ENCODE assay signal across 17 cellular contexts in the genomic region with DNA sequence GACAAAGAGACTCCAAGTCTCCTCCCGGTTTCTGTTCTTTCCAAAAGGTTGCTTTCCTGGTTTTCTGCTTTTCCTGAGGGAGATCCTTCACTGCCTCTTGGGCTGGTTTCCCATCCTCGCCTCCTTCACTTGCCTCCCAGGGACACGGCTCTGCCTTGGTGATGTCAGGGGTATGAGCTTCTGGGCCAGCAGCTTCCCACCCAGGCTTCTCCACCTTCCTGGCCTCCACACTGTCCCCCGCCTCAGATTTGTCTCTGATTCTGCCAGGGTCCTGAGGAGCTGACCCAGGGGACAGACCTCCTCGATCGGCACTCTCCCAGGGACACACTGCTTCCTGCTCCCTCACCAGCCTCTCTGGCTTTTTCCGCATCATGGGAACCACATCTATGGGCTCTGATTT. TPM values are rescaled to one million over a fixed set of nuclear protein-coding genes. Genes with fewer than 3 reads are reported as not detected.
DNase-seq lines count a peak whose midpoint lies in the region; ATAC-seq and TF ChIP-seq lines count a peak whose summit lies in the region.
"Had no signal": no experiment of that assay in that cellular context is flagged by ENCODE, and none has a peak within 500 bp of the region (broad histone marks: within the 10 kb centered on the region; RNA-seq: fewer than 3 reads in every experiment).

No MANE protein-coding gene starts in this region.

- H3K36me3 Mint-ChIP-seq in GM23338 (ENCODE audit: low read depth), result no peaks in the 10 kb centered on the region; the same call in 2 of the 3 replicates
- H3K36me3 Mint-ChIP-seq in endothelial cell (ENCODE audit: low read depth, unreplicated experiment), result peaks cover 4% of the 10 kb centered on the region
- H3K36me3 Mint-ChIP-seq: CD8-positive, alpha-beta T cell had no signal

- H3K27ac Mint-ChIP-seq in GM23338 (peak overlapping the region; percentile 64; the same call in 1 of the 2 replicates), endothelial cell (ENCODE audit: unreplicated experiment) (peak overlapping the region; percentile 80)
- H3K27ac Mint-ChIP-seq: CD8-positive, alpha-beta T cell had no signal

- H3K4me3 Mint-ChIP-seq in GM23338 (no peak overlapping the region), endothelial cell (ENCODE audit: unreplicated experiment) (peak overlapping the region; percentile 24)
- H3K4me3 Mint-ChIP-seq: CD8-positive, alpha-beta T cell had no signal

- H3K36me3 ChIP-seq in BLaER1 treated with 17β-estradiol and CSF1 and Interleukin-3, amounts not matched to agents 10 nM and 100 nM, result 0 out of 22 replicates have a peak, but pooled peaks cover 0 to under 1% (median 0%) of the 10 kb centered on the region in 11 experiments
- H3K36me3 ChIP-seq in GM23338 (ENCODE audit: insufficient read depth) (no peaks in the 10 kb centered on the region), osteoblast (ENCODE audit: insufficient read depth, low read length) (no peaks in the 10 kb centered on the region)

- no peaks in the 10 kb centered on the region; the same call in 1 of the 2 replicates for H3F3A ChIP-seq in GM23338 (replicated peaks; ENCODE audit: low read depth)

- no peaks in the 10 kb centered on the region; a peak in 1 of 22 replicates for H4K20me1 ChIP-seq in BLaER1 treated with 17β-estradiol and CSF1 and Interleukin-3, amounts not matched to agents 10 nM and 100 nM
- H4K20me1 ChIP-seq in GM23338 (replicated peaks; ENCODE audit: insufficient read depth) (no peaks in the 10 kb centered on the region), osteoblast (ENCODE audit: insufficient read depth, low read length) (no peaks in the 10 kb centered on the region)

- no peaks in the 10 kb centered on the region for H3K27me3 ChIP-seq in BLaER1 treated with 17β-estradiol and CSF1 and Interleukin-3, amounts not matched to agents 10 nM and 100 nM
- no peaks in the 10 kb centered on the region for H3K27me3 ChIP-seq in GM23338 (ENCODE audit: insufficient read depth)
- peaks cover 35% of the 10 kb centered on the region for H3K27me3 ChIP-seq in osteoblast (ENCODE audit: insufficient read depth, low read length)

- H3K4me3 ChIP-seq in BLaER1 treated with 17β-estradiol and CSF1 and Interleukin-3, amounts not matched to agents 10 nM and 100 nM, result no peak overlapping the region
- no peak overlapping the region for H3K4me3 ChIP-seq in GM23338
- no peak overlapping the region for H3K4me3 ChIP-seq in osteoblast (ENCODE audit: insufficient read depth, low read length)

- peak overlapping the region in 6 of 11 experiments; percentile 19 to 47 (median 33); a peak in 8 of 22 replicates for H3K9ac ChIP-seq in BLaER1 treated with 17β-estradiol and CSF1 and Interleukin-3, amounts not matched to agents 10 nM and 100 nM

- H3K27ac ChIP-seq in BLaER1 treated with 17β-estradiol and CSF1 and Interleukin-3, amounts not matched to agents 10 nM and 100 nM, result no peak overlapping the region; a peak in 1 of 22 replicates
- H3K27ac ChIP-seq in GM23338 (ENCODE audit: low read depth) (0 out of 2 replicates have a peak overlapping the region, but pooled peaks have one; percentile 32), osteoblast (ENCODE audit: low read depth, low read length) (no peak overlapping the region)

- TF ChIP-seq CTCF in GM23338 (conservative IDR thresholded peaks at IDR 0.05; ENCODE audit: low read depth in 2 of 2), result no peak
- no peak for TF ChIP-seq CTCF in endothelial cell (IDR thresholded peaks at IDR 0.05; ENCODE audit: unreplicated experiment)
- no peak for TF ChIP-seq CTCF in osteoblast (IDR thresholded peaks at IDR 0.05; ENCODE audit: extremely low read depth, low read depth, low read length)

- ATAC-seq in GM23338, result no peak
- ATAC-seq in HG02938 (IDR thresholded peaks at IDR 0.05; ENCODE audit: unreplicated experiment), result no peak
- ATAC-seq in HG03045 (IDR thresholded peaks at IDR 0.05; ENCODE audit: unreplicated experiment), result no peak
- ATAC-seq: CD8-positive, alpha-beta T cell had no signal

- H3K9me3 Mint-ChIP-seq in GM23338, result no peaks in the 10 kb centered on the region
- no peaks in the 10 kb centered on the region for H3K9me3 Mint-ChIP-seq in endothelial cell (ENCODE audit: unreplicated experiment)
- H3K9me3 Mint-ChIP-seq: CD8-positive, alpha-beta T cell had no signal

- H3K79me2 ChIP-seq in GM23338 (replicated peaks; ENCODE audit: insufficient read depth) (no peaks in the 10 kb centered on the region), osteoblast (ENCODE audit: insufficient read depth, low read length) (no peaks in the 10 kb centered on the region)

- no peak overlapping the region for H2AFZ ChIP-seq in GM23338
- H2AFZ ChIP-seq in osteoblast (ENCODE audit: low read length), result no peak overlapping the region

- H3K4me1 ChIP-seq in BLaER1 treated with 17β-estradiol and CSF1 and Interleukin-3, amounts not matched to agents 10 nM and 100 nM, result peaks cover 38 to 82% (median 74%) of the 10 kb centered on the region in 10 experiments
- H3K4me1 ChIP-seq in GM23338 (ENCODE audit: insufficient read depth) (peaks cover 15% of the 10 kb centered on the region), osteoblast (ENCODE audit: insufficient read depth, low read length) (no peaks in the 10 kb centered on the region)

- peak overlapping the region in 10 of 11 experiments; percentile 5 to 96 (median 85); a peak in 18 of 22 replicates for H3K4me2 ChIP-seq in BLaER1 treated with 17β-estradiol and CSF1 and Interleukin-3, amounts not matched to agents 10 nM and 100 nM
- H3K4me2 ChIP-seq in GM23338 (no peak overlapping the region), osteoblast (ENCODE audit: insufficient read depth, low read length) (no peak overlapping the region)

- no peaks in the 10 kb centered on the region for H3K9me3 ChIP-seq in BLaER1 treated with 17β-estradiol and CSF1 and Interleukin-3, amounts not matched to agents 10 nM and 100 nM (replicated peaks in 1 of 11)
- no peaks in the 10 kb centered on the region for H3K9me3 ChIP-seq in osteoblast (ENCODE audit: low read depth, low read length)

- DNase-seq in GM23338 (ENCODE audit: low spot score) (no peak), endothelial cell (ENCODE audit: low spot score) (no peak), osteoblast (ENCODE audit: insufficient read length, low spot score, missing footprints) (peak; percentile 46), NCI-H146 (lab: John Stamatoyannopoulos, UW) (no peak)
- DNase-seq: Calu3; CD8-positive, alpha-beta T cell; GDM1; Karpas-422; NCI-H187; NCI-H2107; NCI-H446 treated with DMSO at 0.1 percent for 48 hours; NCI-H526 treated with DMSO at 0.1 percent for 48 hours; Right ventricle myocardium superior had no signal

- peaks cover 9% of the 10 kb centered on the region; the same call in 1 of the 2 replicates for H3K9me2 ChIP-seq in GM23338 (ENCODE audit: insufficient read depth)

- H3K4me1 Mint-ChIP-seq in GM23338 (peaks cover 64% of the 10 kb centered on the region), endothelial cell (ENCODE audit: unreplicated experiment) (peaks cover 53% of the 10 kb centered on the region)

- H3K27me3 Mint-ChIP-seq in GM23338 (ENCODE audit: insufficient read depth, low read depth, poor library complexity) (peaks cover 5% of the 10 kb centered on the region), endothelial cell (ENCODE audit: unreplicated experiment) (peaks cover 8% of the 10 kb centered on the region)

TF ChIP-seq in GM23338, 12 proteins besides CTCF, POLR2A, EP300 and RAD21 (continues in another document):
- no peak for TF ChIP-seq STAT1 (IDR thresholded peaks at IDR 0.05; ENCODE audit: unreplicated experiment)
- no peak for TF ChIP-seq EZH2 (IDR thresholded peaks at IDR 0.05; ENCODE audit: low read depth, unreplicated experiment)
- TF ChIP-seq, protein P1, sequence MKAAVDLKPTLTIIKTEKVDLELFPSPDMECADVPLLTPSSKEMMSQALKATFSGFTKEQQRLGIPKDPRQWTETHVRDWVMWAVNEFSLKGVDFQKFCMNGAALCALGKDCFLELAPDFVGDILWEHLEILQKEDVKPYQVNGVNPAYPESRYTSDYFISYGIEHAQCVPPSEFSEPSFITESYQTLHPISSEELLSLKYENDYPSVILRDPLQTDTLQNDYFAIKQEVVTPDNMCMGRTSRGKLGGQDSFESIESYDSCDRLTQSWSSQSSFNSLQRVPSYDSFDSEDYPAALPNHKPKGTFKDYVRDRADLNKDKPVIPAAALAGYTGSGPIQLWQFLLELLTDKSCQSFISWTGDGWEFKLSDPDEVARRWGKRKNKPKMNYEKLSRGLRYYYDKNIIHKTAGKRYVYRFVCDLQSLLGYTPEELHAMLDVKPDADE (IDR thresholded peaks at IDR 0.05), result no peak

RNA-seq across cellular contexts. Expression of gene GPR179, which starts 14.5 kb away (rescaled TPM):
- 0.03 and 0.04 TPM in 2 replicates for total RNA-seq in GM23338 (2014; rRNA removed; shearing (Covaris generic))
- polyA plus RNA-seq in GM23338 (2016; fragmentation: Nextera tagmentation; extraction: Ambion mirVana), result 0.03 TPM in 2 replicates
- total RNA-seq in endothelial cell (ENCODE audit: unreplicated experiment), result 0.97 TPM
- not detected in 2 replicates for total RNA-seq in osteoblast
- total RNA-seq: M059J had no signal

RNA-seq across cellular contexts. Expression of gene SOCS7, which starts 22.4 kb away (rescaled TPM):
- total RNA-seq in GM23338 (2014; rRNA removed; shearing (Covaris generic)), result 26.1 and 29.2 TPM in 2 replicates
- 5.0 and 5.1 TPM in 2 replicates for polyA plus RNA-seq in GM23338 (2016; fragmentation: Nextera tagmentation; extraction: Ambion mirVana)
- total RNA-seq in endothelial cell (ENCODE audit: unreplicated experiment) (13.8 TPM), osteoblast (16.3 and 17.1 TPM in 2 replicates)

RNA-seq across cellular contexts. Expression of gene MRPL45, which starts 32.3 kb away (rescaled TPM):
- total RNA-seq in GM23338 (2014; rRNA removed; shearing (Covaris generic)), result 63.9 and 65.7 TPM in 2 replicates
- 42.6 and 43.5 TPM in 2 replicates for polyA plus RNA-seq in GM23338 (2016; fragmentation: Nextera tagmentation; extraction: Ambion mirVana)
- 57.7 TPM for total RNA-seq in endothelial cell (ENCODE audit: unreplicated experiment)
- 40.4 and 40.9 TPM in 2 replicates for total RNA-seq in osteoblast

Comparison
In these comparisons a context has a peak if more than half of its experiments do, and no peak if none do; other contexts are left out.
1. H3K4me2 ChIP-seq: peak in BLaER1 treated with 17β-estradiol and CSF1 and Interleukin-3, amounts not matched to agents 10 nM and 100 nM (10 of 11); none in GM23338 (single experiment) and osteoblast (single experiment).